In the genomic region with DNA sequence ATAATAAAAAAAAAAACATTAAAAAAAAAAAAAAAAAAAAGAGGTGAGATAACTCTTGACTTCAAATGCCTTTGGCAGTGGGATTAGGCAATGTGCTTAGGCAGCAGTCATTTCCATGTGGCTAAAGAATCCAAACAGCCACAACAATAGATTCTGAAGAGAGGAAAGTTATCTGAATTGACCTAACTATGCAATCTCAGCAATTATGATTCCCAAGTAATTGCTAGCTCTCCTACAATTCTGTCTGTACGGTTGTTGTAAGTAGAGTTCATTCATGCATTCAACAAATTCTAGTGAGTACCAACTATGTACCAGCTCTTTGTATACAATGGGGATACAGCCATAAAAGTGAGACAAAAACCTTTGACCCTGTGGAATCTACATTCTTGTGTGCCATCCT, we compare ENCODE assay signal across 29 cellular contexts. TPM values are rescaled to one million over a fixed set of nuclear protein-coding genes. Genes with fewer than 3 reads are reported as not detected.
"Had no signal": no experiment of that assay in that cellular context is flagged by ENCODE, and none has a peak within 500 bp of the region (broad histone marks: within the 10 kb centered on the region; RNA-seq: fewer than 3 reads in every experiment).

No MANE protein-coding gene starts in this region.

- H3K4me2 ChIP-seq: neural progenitor cell, smooth muscle cell had no signal

- ATAC-seq: natural killer cell; psoas muscle; right cardiac atrium; sciatic nerve; stimulated activated memory B cell treated with anti-CD40 and anti-IgM and Interleukin-4, amounts not matched to agents 10 μg/mL and 1 μg/mL and 100 μg/mL, for 72 hours; stimulated activated naive CD8-positive, alpha-beta T cell treated with anti-CD3 and anti-CD28 coated beads, Interleukin-15, amount 100 ng/mL, for 72 hours; stimulated activated naive CD8-positive, alpha-beta T cell treated with anti-CD3 and anti-CD28 coated beads, Interleukin-15, Interleukin-2, amounts not matched to agents 100 U/mL and 50 U/mL, for 24 hours; upper lobe of right lung had no signal

- DNase-seq: natural killer cell; occipital lobe; ovary; posterior cingulate gyrus; psoas muscle; right cardiac atrium; spleen; stimulated activated CD4-positive, alpha-beta T cell treated with anti-CD3 and anti-CD28 coated beads, Interleukin-12 subunit alpha, Interleukin-12 subunit beta, amount 100 ng/mL, for 4 hours; stimulated activated CD4-positive, alpha-beta T cell treated with anti-CD3 and anti-CD28 coated beads, Interleukin-1b, Interleukin-23, amount 100 ng/mL, for 48 hours; stimulated activated CD4-positive, alpha-beta T cell treated with anti-CD3 and anti-CD28 coated beads, Interleukin-4, amount 100 ng/mL, for 1 hour; stimulated activated CD4-positive, alpha-beta T cell treated with anti-CD3 and anti-CD28 coated beads, Interleukin-4, amount 100 ng/mL, for 4 hours; stimulated activated CD8-positive, alpha-beta memory T cell treated with anti-CD3 and anti-CD28 coated beads, Interleukin-4, amount 100 ng/mL, for 48 hours; stimulated activated naive CD4-positive, alpha-beta T cell; stimulated activated naive CD8-positive, alpha-beta T cell treated with anti-CD3 and anti-CD28 coated beads, Interleukin-15, amount 100 ng/mL, for 72 hours; stimulated activated naive CD8-positive, alpha-beta T cell treated with anti-CD3 and anti-CD28 coated beads, Interleukin-15, Interleukin-2, amounts not matched to agents 100 U/mL and 50 U/mL, for 24 hours; substantia nigra; testis; tibial artery; transverse colon; upper lobe of right lung; uterus had no signal

- H3K9me3 ChIP-seq: ovary, psoas muscle, suprapubic skin, testis, tibial artery, transverse colon, upper lobe of right lung, uterus had no signal

- H3K9ac ChIP-seq: neural progenitor cell, parathyroid adenoma had no signal

- H3K4me1 ChIP-seq: parathyroid adenoma, psoas muscle, testis, transverse colon, upper lobe of right lung, uterus had no signal

- H2AFZ ChIP-seq: neural progenitor cell, parathyroid adenoma had no signal

- H3K36me3 ChIP-seq: neural progenitor cell, ovary, spleen, suprapubic skin, tibial artery, transverse colon, upper lobe of right lung, uterus had no signal

- H3K27me3 ChIP-seq: ovary, testis, uterus had no signal

- H3K4me3 ChIP-seq: neural progenitor cell, ovary, psoas muscle, skin epidermis, smooth muscle cell, spleen, suprapubic skin, testis, tibial artery, transverse colon, upper lobe of right lung, uterus had no signal

- H3K27ac ChIP-seq: neural progenitor cell, ovary, parathyroid adenoma, psoas muscle, skin epidermis, spleen, suprapubic skin, testis, tibial artery, transverse colon, upper lobe of right lung, uterus had no signal

RNA-seq across cellular contexts. Expression of a gene that starts 3.6 kb away (rescaled TPM):
- total RNA-seq: natural killer cell, occipital lobe, osteoblast, right cardiac atrium, sciatic nerve, spleen, suprapubic skin, transverse colon, upper lobe of right lung had no signal
- polyA plus RNA-seq: right cardiac atrium, smooth muscle cell had no signal
